20 cellular contexts compared by ENCODE assay signal in genomic region chr22:22287106-22287626, GRCh38. TPM values are rescaled to one million over a fixed set of nuclear protein-coding genes. Genes with fewer than 3 reads are reported as not detected.
"Had no signal": no experiment of that assay in that cellular context is flagged by ENCODE, and none has a peak within 500 bp of the region (broad histone marks: within the 10 kb centered on the region; RNA-seq: fewer than 3 reads in every experiment).

No MANE protein-coding gene starts in this region.

RNA-seq across cellular contexts. Expression of gene VPREB1, which starts 42.6 kb away (rescaled TPM):
- total RNA-seq: activated naive CD4-positive, alpha-beta T cell treated with anti-CD3 and anti-CD28 coated beads for 36 hours; activated naive CD4-positive, alpha-beta T cell treated with anti-CD3 and anti-CD28 coated beads, Interleukin-2, amount 50 U/mL, for 72 hours; activated naive CD8-positive, alpha-beta T cell treated with anti-CD3 and anti-CD28 coated beads for 36 hours; activated naive CD8-positive, alpha-beta T cell treated with anti-CD3 and anti-CD28 coated beads, Interleukin-2, amount 10 ng/mL, durations not matched to agents 7 days and 5 days; activated T-cell treated with anti-CD3 and anti-CD28 coated beads, Interleukin-2, amount 50 U/mL, for 4 hours; activated T-cell treated with anti-CD3 and anti-CD28 coated beads, Interleukin-2, amount 50 U/mL, for 72 hours; activated T-helper 1 cell treated with anti-CD3 and anti-CD28 coated beads, Interleukin-12 subunit alpha, Interleukin-12 subunit beta, Interleukin-2, Interleukin-4 antibody, amounts not matched to agents 30 ng/mL and 10 ng/mL and 1 ng/mL, durations not matched to agents 14 hours and 24 hours and 36 hours; activated T-helper 17 cell treated with anti-CD3 and anti-CD28 coated beads, Interleukin-2, amount 50 U/mL, for 72 hours; activated T-helper 2 cell treated with anti-CD3 and anti-CD28 coated beads, Interferon-gamma antibody, Interleukin-2, Interleukin-4, amounts not matched to agents 10 μg/mL and 5 μg/mL and 100 μg/mL, durations not matched to agents 14 hours and 24 hours and 36 hours; adrenal gland; aorta; ascending aorta; astrocyte; body of pancreas; breast epithelium; bronchial epithelial cell; cardiac muscle cell; cardiac septum; cerebellum; chondrocyte had no signal
- polyA plus RNA-seq: adrenal gland, aorta, cardiac muscle cell had no signal
